Comparison of ENCODE assay signal across 8 cellular contexts in the genomic region with DNA sequence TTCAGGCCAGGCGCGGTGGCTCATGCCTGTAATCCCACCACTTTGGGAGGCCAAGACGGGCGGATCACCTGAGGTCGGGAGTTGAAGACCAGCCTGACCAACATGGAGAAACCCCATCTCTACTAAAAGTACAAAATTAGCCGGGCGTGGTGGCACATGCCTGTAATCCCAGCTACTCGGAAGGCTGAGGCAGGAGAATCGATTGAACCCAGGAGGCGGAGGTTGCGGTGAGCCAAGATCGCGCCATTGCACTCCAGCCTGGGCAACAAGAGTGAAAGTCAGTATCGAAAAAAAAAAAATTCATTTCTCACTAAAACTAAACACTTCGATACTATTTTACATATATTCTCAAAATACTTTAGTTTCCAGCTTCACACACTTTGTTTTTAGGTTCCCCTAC. TPM values are rescaled to one million over a fixed set of nuclear protein-coding genes. Genes with fewer than 3 reads are reported as not detected.
DNase-seq lines count a peak whose midpoint lies in the region; ATAC-seq and TF ChIP-seq lines count a peak whose summit lies in the region.
"Not testable (repeated sequence)": the region's sequence is repeated elsewhere in the genome, so short reads cannot be mapped to it uniquely, and the experiment has no call there.

No MANE protein-coding gene starts in this region.

- POLR2A ChIA-PET in activated B cell treated with CpG ODN at 0.5 μM for 24 hours (lab: Charles Lee) = interaction anchor here (1.9 kb wide), 1 partner anchor 665 kb away, joined by 4 read pairs; a partner anchor contains a TSS

- not testable (repeated sequence) for ATAC-seq in CD4-positive, CD25-positive, alpha-beta regulatory T cell (ENCODE audit: low read depth in 2 of 2); activated B cell treated with CpG ODN at 0.5 μM for 24 hours (ENCODE audit: low read depth); central memory CD8-positive, alpha-beta T cell (replicated peaks; ENCODE audit: extremely low read depth, poor library complexity, severe bottlenecking); natural killer cell treated with Interleukin-12 subunit alpha and Interleukin-12 subunit beta and Interleukin-15 and Interleukin-18, amount 100 ng/mL, for 72 hours; stimulated activated effector memory CD8-positive, alpha-beta T cell treated with anti-CD3 and anti-CD28 coated beads, Interleukin-12 subunit alpha, Interleukin-12 subunit beta, amount 100 ng/mL, for 72 hours

- not testable (repeated sequence) for H3K9me3 ChIP-seq in CD4-positive, CD25-positive, alpha-beta regulatory T cell (ENCODE audit: control insufficient read depth in 2 of 2, low read length in 2 of 2); HAP-1; OCI-LY1 (ENCODE audit: low read length)

- peaks cover 73% of the 10 kb centered on the region for H3K79me2 ChIP-seq in OCI-LY1 (ENCODE audit: insufficient read depth, low read length)

- H3K36me3 ChIP-seq in CD4-positive, CD25-positive, alpha-beta regulatory T cell (ENCODE audit: control insufficient read depth, insufficient read depth, low read length) = peaks cover 13% of the 10 kb centered on the region
- H3K36me3 ChIP-seq in HAP-1 (replicated peaks) (peaks cover 42% of the 10 kb centered on the region), OCI-LY1 (ENCODE audit: insufficient read depth, low read length) (peaks cover 50% of the 10 kb centered on the region)

- not testable (repeated sequence) for H3F3A ChIP-seq in OCI-LY1 (ENCODE audit: insufficient read depth, low read length)

- H3K27me3 ChIP-seq in CD4-positive, CD25-positive, alpha-beta regulatory T cell (ENCODE audit: control insufficient read depth, insufficient read depth, low read length); HAP-1 (ENCODE audit: low read depth); OCI-LY1 (ENCODE audit: insufficient read depth, low read length): not testable (repeated sequence)

- intact Hi-C loops in activated B cell treated with CpG ODN at 0.5 μM for 24 hours (cut with micrococcal nuclease) = loop anchor here (5.0 kb wide), 1 partner anchor 459 kb away; no protein-coding TSS in a partner anchor

- peaks cover 25 to 61% (median 43%) of the 10 kb centered on the region in 4 donors for H3K4me1 Mint-ChIP-seq in CD4-positive, CD25-positive, alpha-beta regulatory T cell
- H3K4me1 Mint-ChIP-seq in activated B cell treated with CpG ODN at 0.5 μM for 24 hours = peaks cover 61% of the 10 kb centered on the region
- H3K4me1 Mint-ChIP-seq in activated naive CD8-positive, alpha-beta T cell (ENCODE audit: low read depth) = peaks cover 51% of the 10 kb centered on the region
- peaks cover 32% of the 10 kb centered on the region for H3K4me1 Mint-ChIP-seq in central memory CD8-positive, alpha-beta T cell
- peaks cover 24 to 27% of the 10 kb centered on the region in 2 donors for H3K4me1 Mint-ChIP-seq in natural killer cell treated with Interleukin-12 subunit alpha and Interleukin-12 subunit beta and Interleukin-15 and Interleukin-18, amount 100 ng/mL, for 72 hours (ENCODE audit: low read depth in 2 of 2)
- peaks cover 29% of the 10 kb centered on the region for H3K4me1 Mint-ChIP-seq in stimulated activated effector memory CD8-positive, alpha-beta T cell treated with anti-CD3 and anti-CD28 coated beads, Interleukin-12 subunit alpha, Interleukin-12 subunit beta, amount 100 ng/mL, for 72 hours

- not testable (repeated sequence) for H3K27ac ChIP-seq in CD4-positive, CD25-positive, alpha-beta regulatory T cell (ENCODE audit: insufficient read depth, low read length, poor library complexity, severe bottlenecking); OCI-LY1 (ENCODE audit: low read depth, low read length, poor library complexity, severe bottlenecking)

- peak overlapping the region; percentile 75; the same call in 1 of the 2 replicates for H3K4me2 ChIP-seq in OCI-LY1 (ENCODE audit: low read length)

- peak overlapping the region in 1 of 3 donors; percentile 77 for H3K27ac Mint-ChIP-seq in CD4-positive, CD25-positive, alpha-beta regulatory T cell
- H3K27ac Mint-ChIP-seq in activated B cell treated with CpG ODN at 0.5 μM for 24 hours; activated naive CD8-positive, alpha-beta T cell; central memory CD8-positive, alpha-beta T cell (ENCODE audit: low read depth): not testable (repeated sequence)
- peak overlapping the region in 1 of 2 donors; percentile 6 for H3K27ac Mint-ChIP-seq in natural killer cell treated with Interleukin-12 subunit alpha and Interleukin-12 subunit beta and Interleukin-15 and Interleukin-18, amount 100 ng/mL, for 72 hours
- peak overlapping the region; percentile 32 for H3K27ac Mint-ChIP-seq in stimulated activated effector memory CD8-positive, alpha-beta T cell treated with anti-CD3 and anti-CD28 coated beads, Interleukin-12 subunit alpha, Interleukin-12 subunit beta, amount 100 ng/mL, for 72 hours

- peak overlapping the region; percentile 61 to 99 (median 88) for H3K4me3 Mint-ChIP-seq in CD4-positive, CD25-positive, alpha-beta regulatory T cell
- H3K4me3 Mint-ChIP-seq in activated B cell treated with CpG ODN at 0.5 μM for 24 hours = peak overlapping the region; percentile 38
- peak overlapping the region; percentile 94 for H3K4me3 Mint-ChIP-seq in activated naive CD8-positive, alpha-beta T cell
- H3K4me3 Mint-ChIP-seq in central memory CD8-positive, alpha-beta T cell = peak overlapping the region; percentile 95
- H3K4me3 Mint-ChIP-seq in natural killer cell treated with Interleukin-12 subunit alpha and Interleukin-12 subunit beta and Interleukin-15 and Interleukin-18, amount 100 ng/mL, for 72 hours = peak overlapping the region; percentile 99
- not testable (repeated sequence) for H3K4me3 Mint-ChIP-seq in stimulated activated effector memory CD8-positive, alpha-beta T cell treated with anti-CD3 and anti-CD28 coated beads, Interleukin-12 subunit alpha, Interleukin-12 subunit beta, amount 100 ng/mL, for 72 hours

- TF ChIP-seq CTCF in OCI-LY1 (IDR thresholded peaks at IDR 0.05; ENCODE audit: low read length); activated B cell treated with CpG ODN at 0.5 μM for 24 hours (IDR thresholded peaks at IDR 0.05): not testable (repeated sequence)

- H3K9me2 ChIP-seq in OCI-LY1 (ENCODE audit: low read depth, low read length) = not testable (repeated sequence)

- H3K4me1 ChIP-seq in CD4-positive, CD25-positive, alpha-beta regulatory T cell (ENCODE audit: control insufficient read depth, insufficient read depth, low read length, poor library complexity, severe bottlenecking) = peaks cover 37% of the 10 kb centered on the region
- H3K4me1 ChIP-seq in HAP-1 (peaks cover 13% of the 10 kb centered on the region), OCI-LY1 (ENCODE audit: insufficient read depth, low read length, severe bottlenecking) (peaks cover 38% of the 10 kb centered on the region)

- peaks cover 13% of the 10 kb centered on the region for H3K36me3 Mint-ChIP-seq in CD4-positive, CD25-positive, alpha-beta regulatory T cell
- peaks cover 40% of the 10 kb centered on the region for H3K36me3 Mint-ChIP-seq in activated B cell treated with CpG ODN at 0.5 μM for 24 hours (ENCODE audit: low read depth)
- peaks cover 14% of the 10 kb centered on the region for H3K36me3 Mint-ChIP-seq in activated naive CD8-positive, alpha-beta T cell
- peaks cover 37% of the 10 kb centered on the region for H3K36me3 Mint-ChIP-seq in central memory CD8-positive, alpha-beta T cell (ENCODE audit: insufficient read depth)
- H3K36me3 Mint-ChIP-seq in natural killer cell treated with Interleukin-12 subunit alpha and Interleukin-12 subunit beta and Interleukin-15 and Interleukin-18, amount 100 ng/mL, for 72 hours = not testable (repeated sequence)
- peaks cover 82% of the 10 kb centered on the region for H3K36me3 Mint-ChIP-seq in stimulated activated effector memory CD8-positive, alpha-beta T cell treated with anti-CD3 and anti-CD28 coated beads, Interleukin-12 subunit alpha, Interleukin-12 subunit beta, amount 100 ng/mL, for 72 hours

- DNase-seq in CD4-positive, CD25-positive, alpha-beta regulatory T cell; HAP-1 (ENCODE audit: low spot score in 2 of 2); activated B cell treated with CpG ODN at 0.5 μM for 24 hours; central memory CD8-positive, alpha-beta T cell (ENCODE audit: low spot score in 2 of 2); natural killer cell treated with Interleukin-12 subunit alpha and Interleukin-12 subunit beta and Interleukin-15 and Interleukin-18, amount 100 ng/mL, for 72 hours (ENCODE audit: low spot score); stimulated activated effector memory CD8-positive, alpha-beta T cell treated with anti-CD3 and anti-CD28 coated beads, Interleukin-12 subunit alpha, Interleukin-12 subunit beta, amount 100 ng/mL, for 72 hours (ENCODE audit: low spot score in 2 of 2): not testable (repeated sequence)

- peaks cover 20% of the 10 kb centered on the region for H3K27me3 Mint-ChIP-seq in CD4-positive, CD25-positive, alpha-beta regulatory T cell
- H3K27me3 Mint-ChIP-seq in activated B cell treated with CpG ODN at 0.5 μM for 24 hours; activated naive CD8-positive, alpha-beta T cell; central memory CD8-positive, alpha-beta T cell; natural killer cell treated with Interleukin-12 subunit alpha and Interleukin-12 subunit beta and Interleukin-15 and Interleukin-18, amount 100 ng/mL, for 72 hours: not testable (repeated sequence)

- not testable (repeated sequence) for H2AFZ ChIP-seq in OCI-LY1 (ENCODE audit: low read length)

- H3K9ac ChIP-seq in OCI-LY1 (ENCODE audit: low read length) = not testable (repeated sequence)

- H3K9me3 Mint-ChIP-seq in CD4-positive, CD25-positive, alpha-beta regulatory T cell; activated B cell treated with CpG ODN at 0.5 μM for 24 hours; activated naive CD8-positive, alpha-beta T cell (ENCODE audit: low read depth); central memory CD8-positive, alpha-beta T cell; natural killer cell treated with Interleukin-12 subunit alpha and Interleukin-12 subunit beta and Interleukin-15 and Interleukin-18, amount 100 ng/mL, for 72 hours; stimulated activated effector memory CD8-positive, alpha-beta T cell treated with anti-CD3 and anti-CD28 coated beads, Interleukin-12 subunit alpha, Interleukin-12 subunit beta, amount 100 ng/mL, for 72 hours: not testable (repeated sequence)

- H4K20me1 ChIP-seq in OCI-LY1 (ENCODE audit: insufficient read depth, low read length) = not testable (repeated sequence)

- peak overlapping the region; percentile 59 for H3K4me3 ChIP-seq in CD4-positive, CD25-positive, alpha-beta regulatory T cell (ENCODE audit: low read depth, low read length)
- peak overlapping the region; percentile 4; the same call in 1 of the 2 replicates for H3K4me3 ChIP-seq in HAP-1
- not testable (repeated sequence) for H3K4me3 ChIP-seq in OCI-LY1 (ENCODE audit: low read depth, low read length, poor library complexity, severe bottlenecking)

- in situ Hi-C loops in HAP-1 (cut with MboI; ENCODE audit: low sequenced_read_pairs) = not testable (repeated sequence)

- CTCF ChIA-PET in activated B cell treated with CpG ODN at 0.5 μM for 24 hours (lab: Charles Lee) = not testable (repeated sequence)

RNA-seq across cellular contexts. Expression of a gene that starts 2.7 kb away (rescaled TPM):
- 57.4 TPM for total RNA-seq in CD4-positive, CD25-positive, alpha-beta regulatory T cell
- polyA plus RNA-seq in CD4-positive, CD25-positive, alpha-beta regulatory T cell = 10 to 100 TPM; 52.0 to 86.1 (median 74.6) TPM
- total RNA-seq in activated B cell treated with CpG ODN at 0.5 μM for 24 hours = 87.3 and 90.5 TPM in 2 replicates
- total RNA-seq in natural killer cell treated with Interleukin-12 subunit alpha and Interleukin-12 subunit beta and Interleukin-15 and Interleukin-18, amount 100 ng/mL, for 72 hours = 100 to 1,000 TPM; 106 to 107 TPM
